In genomic region chr5:101788797-101789196, GRCh38 we compare ENCODE assay signal across 20 cellular contexts.
"Had no signal": no experiment of that assay in that cellular context is flagged by ENCODE, and none has a peak within 500 bp of the region (broad histone marks: within the 10 kb centered on the region; RNA-seq: fewer than 3 reads in every experiment).

No MANE protein-coding gene starts in this region.

- H3K4me3 ChIP-seq: MG63 had no signal

- H3K9me3 ChIP-seq: MG63, SK-N-SH had no signal

- H3K36me3 ChIP-seq: MG63 had no signal

- H3K9ac ChIP-seq: SK-N-SH had no signal

- DNase-seq: IMR-90, Karpas-422, KG1, MG63, NCI-H1092, NCI-H1105 treated with DMSO at 0.1 percent for 48 hours, NCI-H1417 treated with DMSO at 0.1 percent for 48 hours, NCI-H146, NCI-H1694 treated with DMSO at 0.1 percent for 48 hours, NCI-H1930, NCI-H2081, NCI-H2107, NCI-H2227 treated with DMSO at 0.1 percent for 48 hours, NCI-H524, NCI-H526 treated with DMSO at 0.1 percent for 48 hours, NCI-H748 treated with DMSO at 0.1 percent for 48 hours, RPMI8226, SHP77, SK-N-SH had no signal

- ATAC-seq: HepG2 had no signal

- H3K4me2 ChIP-seq: SK-N-SH had no signal
